In genomic region chr13:52187029-52187423, GRCh38 we compare ENCODE assay signal across 18 cellular contexts. TPM values are rescaled to one million over a fixed set of nuclear protein-coding genes. Genes with fewer than 3 reads are reported as not detected.
DNase-seq lines count a peak whose midpoint lies in the region; ATAC-seq, FAIRE-seq and TF ChIP-seq lines count a peak whose summit lies in the region.
"Had no signal": no experiment of that assay in that cellular context is flagged by ENCODE, and none has a peak within 500 bp of the region (broad histone marks: within the 10 kb centered on the region; RNA-seq: fewer than 3 reads in every experiment).

No MANE protein-coding gene starts in this region.

- H3K27me3 ChIP-seq in KMS-11 (ENCODE audit: insufficient read depth, low read depth) (no peaks in the 10 kb centered on the region), heart left ventricle (no peaks in the 10 kb centered on the region)
- H3K27me3 ChIP-seq: Peyer's patch had no signal

- peak overlapping the region; percentile 80 for H3K27ac ChIP-seq in KMS-11
- peak overlapping the region in 10 of 12 donors; percentile 1 to 78 (median 56) for H3K27ac ChIP-seq in heart left ventricle
- no peak overlapping the region; the same call in 1 of the 2 replicates for H3K27ac ChIP-seq in RWPE1
- H3K27ac ChIP-seq: Peyer's patch had no signal

- H3K9ac ChIP-seq in KMS-11: no peak overlapping the region; the same call in 1 of the 2 replicates

- no peaks in the 10 kb centered on the region for H4K20me1 ChIP-seq in KMS-11 (ENCODE audit: insufficient read depth)

- intact Hi-C loops in heart left ventricle (cut with DNase I): no loop called here

- peak overlapping the region; percentile 89 for H3K4me2 ChIP-seq in KMS-11

- no peaks in the 10 kb centered on the region for H3K9me3 ChIP-seq in heart left ventricle
- H3K9me3 ChIP-seq: Peyer's patch had no signal

- TF ChIP-seq POLR2A in heart left ventricle (IDR thresholded peaks at IDR 0.05): no peak

- CTCF ChIA-PET in activated CD8-positive, alpha-beta memory T cell treated with anti-CD3 and anti-CD28 coated beads, Interleukin-2, amount 10 ng/mL, durations not matched to agents 7 days and 5 days (lab: Charles Lee): no interaction called here
- CTCF ChIA-PET in RWPE1 (lab: Yijun Ruan, JAX): no interaction called here

- H3K27me3 Mint-ChIP-seq in activated CD8-positive, alpha-beta memory T cell treated with anti-CD3 and anti-CD28 coated beads, Interleukin-2, amount 10 ng/mL, durations not matched to agents 7 days and 5 days: no peaks in the 10 kb centered on the region
- H3K27me3 Mint-ChIP-seq: activated B cell treated with CpG ODN at 0.5 μM for 24 hours had no signal

- POLR2A ChIA-PET in RWPE1 (lab: Yijun Ruan, JAX; ENCODE audit: low non-redundant PET): no interaction called here

- H3K36me3 Mint-ChIP-seq in activated CD8-positive, alpha-beta memory T cell treated with anti-CD3 and anti-CD28 coated beads, Interleukin-2, amount 10 ng/mL, durations not matched to agents 7 days and 5 days: peaks cover 12% of the 10 kb centered on the region
- H3K36me3 Mint-ChIP-seq in stimulated activated effector memory CD8-positive, alpha-beta T cell treated with anti-CD3 and anti-CD28 coated beads, Interleukin-12 subunit alpha, Interleukin-12 subunit beta, amount 100 ng/mL, for 72 hours: peaks cover 67% of the 10 kb centered on the region

- peaks cover 55% of the 10 kb centered on the region for H3K4me1 ChIP-seq in KMS-11 (ENCODE audit: low read depth, poor library complexity, severe bottlenecking)
- H3K4me1 ChIP-seq in heart left ventricle: peaks cover 0 to 22% (median 8%) of the 10 kb centered on the region in 12 donors

- no peaks in the 10 kb centered on the region for H3K9me3 Mint-ChIP-seq in activated CD8-positive, alpha-beta memory T cell treated with anti-CD3 and anti-CD28 coated beads, Interleukin-2, amount 10 ng/mL, durations not matched to agents 7 days and 5 days (ENCODE audit: low read depth)
- no peaks in the 10 kb centered on the region for H3K9me3 Mint-ChIP-seq in stimulated activated effector memory CD8-positive, alpha-beta T cell treated with anti-CD3 and anti-CD28 coated beads, Interleukin-12 subunit alpha, Interleukin-12 subunit beta, amount 100 ng/mL, for 72 hours
- H3K9me3 Mint-ChIP-seq: activated B cell treated with CpG ODN at 0.5 μM for 24 hours, endodermal cell had no signal

- ATAC-seq in activated CD8-positive, alpha-beta memory T cell treated with anti-CD3 and anti-CD28 coated beads, Interleukin-2, amount 10 ng/mL, durations not matched to agents 7 days and 5 days: no peak
- ATAC-seq in heart left ventricle (peak in 3 of 4 donors; percentile 24 to 59 (median 52)), GM19463 (IDR thresholded peaks at IDR 0.05; ENCODE audit: unreplicated experiment) (no peak)
- no peak for ATAC-seq in stimulated activated effector memory CD8-positive, alpha-beta T cell treated with anti-CD3 and anti-CD28 coated beads, Interleukin-12 subunit alpha, Interleukin-12 subunit beta, amount 100 ng/mL, for 72 hours

- DNase-seq in activated CD8-positive, alpha-beta memory T cell treated with anti-CD3 and anti-CD28 coated beads, Interleukin-2, amount 10 ng/mL, durations not matched to agents 7 days and 5 days: no peak
- no peak for DNase-seq in activated CD8-positive, alpha-beta memory T cell treated with anti-CD3 and anti-CD28 coated beads, Interleukin-2, amount 50 U/mL, for 4 hours
- no peak for DNase-seq in heart left ventricle
- no peak for DNase-seq in stimulated activated effector memory CD8-positive, alpha-beta T cell treated with anti-CD3 and anti-CD28 coated beads, Interleukin-12 subunit alpha, Interleukin-12 subunit beta, amount 100 ng/mL, for 72 hours (ENCODE audit: low spot score in 2 of 2)
- no peak for DNase-seq in RWPE1 (ENCODE audit: low spot score)
- no peak for DNase-seq in urothelium cell line (ENCODE audit: low spot score)
- DNase-seq: activated B cell treated with CpG ODN at 0.5 μM for 24 hours; caudate nucleus; DMS79 treated with DMSO at 0.1 percent for 48 hours; endodermal cell; H7; NCI-H1092 treated with DMSO at 0.1 percent for 48 hours; NCI-H2171 treated with DMSO at 0.1 percent for 48 hours; Peyer's patch; stimulated activated CD4-positive, alpha-beta T cell treated with anti-CD3 and anti-CD28 coated beads, Interleukin-4, amount 100 ng/mL, for 1 hour; trophoblast cell had no signal

- H3K79me2 ChIP-seq in KMS-11 (ENCODE audit: insufficient read depth, low read depth): peaks cover 20% of the 10 kb centered on the region; the same call in 1 of the 2 replicates

- peaks cover 27% of the 10 kb centered on the region for H3K4me1 Mint-ChIP-seq in activated CD8-positive, alpha-beta memory T cell treated with anti-CD3 and anti-CD28 coated beads, Interleukin-2, amount 10 ng/mL, durations not matched to agents 7 days and 5 days
- H3K4me1 Mint-ChIP-seq in stimulated activated effector memory CD8-positive, alpha-beta T cell treated with anti-CD3 and anti-CD28 coated beads, Interleukin-12 subunit alpha, Interleukin-12 subunit beta, amount 100 ng/mL, for 72 hours: peaks cover 11% of the 10 kb centered on the region

- no peak overlapping the region for H2AFZ ChIP-seq in KMS-11 (ENCODE audit: low read depth)

- H3K36me3 ChIP-seq in KMS-11 (ENCODE audit: insufficient read depth): no peaks in the 10 kb centered on the region
- peaks cover 0 to 64% (median 51%) of the 10 kb centered on the region in 9 donors for H3K36me3 ChIP-seq in heart left ventricle

- H3K4me3 ChIP-seq in KMS-11 (IDR thresholded peaks at IDR 0.05; ENCODE audit: insufficient read depth, low read depth, low read length) (no peak overlapping the region), heart left ventricle (peak overlapping the region in 1 of 12 donors; percentile 5)
- H3K4me3 ChIP-seq: Peyer's patch had no signal

- 86 to 100% (median 91%) methylated on average over 1 of the region's 1 CpG for WGBS in heart left ventricle, 4 donors

- no peak for FAIRE-seq in urothelium cell line (lab: Jason Lieb, UNC)

- peak overlapping the region; percentile 59 for H3K27ac Mint-ChIP-seq in activated CD8-positive, alpha-beta memory T cell treated with anti-CD3 and anti-CD28 coated beads, Interleukin-2, amount 10 ng/mL, durations not matched to agents 7 days and 5 days
- H3K27ac Mint-ChIP-seq in stimulated activated effector memory CD8-positive, alpha-beta T cell treated with anti-CD3 and anti-CD28 coated beads, Interleukin-12 subunit alpha, Interleukin-12 subunit beta, amount 100 ng/mL, for 72 hours: peak overlapping the region; percentile 74
- H3K27ac Mint-ChIP-seq: activated B cell treated with CpG ODN at 0.5 μM for 24 hours had no signal

- no peak overlapping the region for H3K4me3 Mint-ChIP-seq in activated CD8-positive, alpha-beta memory T cell treated with anti-CD3 and anti-CD28 coated beads, Interleukin-2, amount 10 ng/mL, durations not matched to agents 7 days and 5 days
- H3K4me3 Mint-ChIP-seq in stimulated activated effector memory CD8-positive, alpha-beta T cell treated with anti-CD3 and anti-CD28 coated beads, Interleukin-12 subunit alpha, Interleukin-12 subunit beta, amount 100 ng/mL, for 72 hours: no peak overlapping the region
- H3K4me3 Mint-ChIP-seq: activated B cell treated with CpG ODN at 0.5 μM for 24 hours, endodermal cell had no signal

- no peak for TF ChIP-seq CTCF in KMS-11 (conservative IDR thresholded peaks at IDR 0.05; ENCODE audit: low read depth, low read length)
- no peak for TF ChIP-seq CTCF in heart left ventricle (IDR thresholded peaks at IDR 0.05)
- no peak for TF ChIP-seq CTCF in RWPE1 (conservative IDR thresholded peaks at IDR 0.05; ENCODE audit: low read depth)

RNA-seq across cellular contexts. Expression of gene NEK3, which starts 27.6 kb away (rescaled TPM):
- total RNA-seq in activated CD8-positive, alpha-beta memory T cell treated with anti-CD3 and anti-CD28 coated beads, Interleukin-2, amount 10 ng/mL, durations not matched to agents 7 days and 5 days: 1 to 10 TPM; 2.6 to 2.8 TPM
- total RNA-seq in heart left ventricle: 10 to 100 TPM in 1 of 9 donors, 1 to 10 TPM in 8; 2.3 to 10.7 (median 5.2) TPM
- polyA plus RNA-seq in heart left ventricle: 1 to 10 TPM; 6.8 to 9.3 TPM

RNA-seq across cellular contexts. Expression of gene NEK5, which starts 58.2 kb away (rescaled TPM):
- not detected for total RNA-seq in activated CD8-positive, alpha-beta memory T cell treated with anti-CD3 and anti-CD28 coated beads, Interleukin-2, amount 10 ng/mL, durations not matched to agents 7 days and 5 days
- total RNA-seq in heart left ventricle: 1 to 10 TPM in 1 of 9 donors, under 1 TPM in 5, not detected in 3; 0.28 to 1.1 (median 0.61) TPM
- under 1 TPM; 0.04 to 0.15 TPM for polyA plus RNA-seq in heart left ventricle
- total RNA-seq: activated B cell treated with CpG ODN at 0.5 μM for 24 hours had no signal

Comparison
In these comparisons a context has a peak if more than half of its experiments do, and no peak if none do; other contexts are left out.
1. ATAC-seq: peak in heart left ventricle (3 of 4); none in activated CD8-positive, alpha-beta memory T cell treated with anti-CD3 and anti-CD28 coated beads, Interleukin-2, amount 10 ng/mL, durations not matched to agents 7 days and 5 days (single experiment), stimulated activated effector memory CD8-positive, alpha-beta T cell treated with anti-CD3 and anti-CD28 coated beads, Interleukin-12 subunit alpha, Interleukin-12 subunit beta, amount 100 ng/mL, for 72 hours (single experiment) and GM19463 (single experiment).